ENCODE assay signal across 1 cellular context in genomic region chr11:8913961-8914660, GRCh38.
TF ChIP-seq lines count a peak whose summit lies in the region.

No MANE protein-coding gene starts in this region.

TF ChIP-seq in GM12878, 131 proteins besides CTCF, POLR2A, EP300 and RAD21 (continued from another document):
- TF ChIP-seq E2F4 (IDR thresholded peaks at IDR 0.05; ENCODE audit: low read depth, low read length) = no peak
